ENCODE assay signal across 9 cellular contexts in genomic region chr1:234986750-234987414, GRCh38.
A peak's percentile ranks its signal among the peaks of the same experiment; 100 is the strongest.
DNase-seq lines count a peak whose midpoint lies in the region; ATAC-seq and TF ChIP-seq lines count a peak whose summit lies in the region.
"Had no signal": no experiment of that assay in that cellular context is flagged by ENCODE, and none has a peak within 500 bp of the region (broad histone marks: within the 10 kb centered on the region; RNA-seq: fewer than 3 reads in every experiment).

No MANE protein-coding gene starts in this region.

- H3K4me3 Mint-ChIP-seq in CD14-positive monocyte, result no peak overlapping the region
- peak overlapping the region; percentile 21 for H3K4me3 Mint-ChIP-seq in neural crest cell

- no peak for TF ChIP-seq CTCF in CD14-positive monocyte (IDR thresholded peaks at IDR 0.05)
- no peak for TF ChIP-seq CTCF in neural crest cell (conservative IDR thresholded peaks at IDR 0.05)

- H3K36me3 Mint-ChIP-seq in CD14-positive monocyte, result no peaks in the 10 kb centered on the region
- no peaks in the 10 kb centered on the region for H3K36me3 Mint-ChIP-seq in neural crest cell (ENCODE audit: low read depth)

- peaks cover 0 to 2% (median 0%) of the 10 kb centered on the region in 7 donors for H3K9me3 Mint-ChIP-seq in CD14-positive monocyte
- peaks cover 5% of the 10 kb centered on the region for H3K9me3 Mint-ChIP-seq in neural crest cell

- H3K27ac Mint-ChIP-seq in CD14-positive monocyte (peak overlapping the region; percentile 69 to 100 (median 86)), neural crest cell (ENCODE audit: unreplicated experiment) (peak overlapping the region; percentile 81)

- H3K4me1 Mint-ChIP-seq in CD14-positive monocyte (peaks cover 50% of the 10 kb centered on the region), neural crest cell (peaks cover 59% of the 10 kb centered on the region)

- H3K4me3 ChIP-seq in SJCRH30, result no peak overlapping the region; the same call in 1 of the 2 replicates

- ATAC-seq in HG03520 (IDR thresholded peaks at IDR 0.05; ENCODE audit: unreplicated experiment), result no peak

- intact Hi-C loops in CD14-positive monocyte (cut with micrococcal nuclease), result loop anchor here in 1 of 2 donors (10.0 kb wide), 1 partner anchor 52 kb away; no protein-coding TSS in a partner anchor

- peaks cover 33% of the 10 kb centered on the region for H3K4me1 ChIP-seq in SJCRH30

- H3K9me3 ChIP-seq in SJCRH30 (replicated peaks), result no peaks in the 10 kb centered on the region

- H3K36me3 ChIP-seq in SJCRH30, result no peaks in the 10 kb centered on the region

- no peak for DNase-seq in CD14-positive monocyte (ENCODE audit: low spot score)
- peak in 1 of 2 experiments; percentile 47 for DNase-seq in SJCRH30
- no peak for DNase-seq in epithelial cell of prostate (ENCODE audit: low read depth, low spot score)
- DNase-seq in neural crest cell (ENCODE audit: low read depth, low spot score), result no peak
- no peak for DNase-seq in EL
- no peak for DNase-seq in germinal center (ENCODE audit: low spot score)
- DNase-seq in Kasumi-1 (lab: John Stamatoyannopoulos, UW), result no peak
- DNase-seq: activated gamma-delta T cell had no signal

- peaks cover 0 to 2% (median 0%) of the 10 kb centered on the region in 3 donors for H3K27me3 Mint-ChIP-seq in CD14-positive monocyte (ENCODE audit: low read depth in 3 of 3)
- H3K27me3 Mint-ChIP-seq in neural crest cell (ENCODE audit: low read depth), result peaks cover 2% of the 10 kb centered on the region

- no peaks in the 10 kb centered on the region for H3K27me3 ChIP-seq in SJCRH30

- H3K27ac ChIP-seq in SJCRH30, result peak overlapping the region; percentile 63
- peak overlapping the region; percentile 1 for H3K27ac ChIP-seq in epithelial cell of prostate
